In the genomic region with DNA sequence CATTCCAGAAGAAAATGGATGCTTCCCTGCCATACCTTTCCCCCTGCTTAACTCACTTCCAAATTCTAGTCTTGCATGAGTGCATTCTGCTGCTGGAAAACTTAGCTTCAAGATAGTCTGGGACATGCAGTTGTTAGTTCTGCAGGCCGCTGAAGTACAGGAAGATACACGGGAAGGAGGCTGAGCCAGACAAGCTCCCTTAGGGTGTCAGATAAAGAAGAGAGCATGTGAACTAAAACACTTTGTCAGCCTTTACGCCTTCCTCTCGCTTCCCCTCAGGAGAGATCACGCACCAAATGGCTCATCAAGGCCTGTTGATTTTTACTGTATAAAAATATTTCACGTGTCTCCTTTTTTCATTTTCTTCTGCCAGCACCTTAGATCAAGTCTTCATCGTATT, we compare ENCODE assay signal across 35 cellular contexts.
DNase-seq lines count a peak whose midpoint lies in the region; ATAC-seq, FAIRE-seq and TF ChIP-seq lines count a peak whose summit lies in the region.
"Had no signal": no experiment of that assay in that cellular context is flagged by ENCODE, and none has a peak within 500 bp of the region (broad histone marks: within the 10 kb centered on the region; RNA-seq: fewer than 3 reads in every experiment).

No MANE protein-coding gene starts in this region.

- no peak overlapping the region for H2AK5ac ChIP-seq in mesendoderm (ENCODE audit: low read length)

- no peak overlapping the region for H3K9ac ChIP-seq in mesendoderm (ENCODE audit: low read length)
- H3K9ac ChIP-seq in smooth muscle cell (ENCODE audit: low read depth): no peak overlapping the region
- H3K9ac ChIP-seq: BLaER1; BLaER1 treated with 17β-estradiol and CSF1 and Interleukin-3, amounts not matched to agents 10 nM and 100 nM had no signal

- H4K20me1 ChIP-seq in GM23338 (replicated peaks; ENCODE audit: insufficient read depth) (no peaks in the 10 kb centered on the region), smooth muscle cell (ENCODE audit: low read depth) (no peaks in the 10 kb centered on the region)
- H4K20me1 ChIP-seq: BLaER1; BLaER1 treated with 17β-estradiol and CSF1 and Interleukin-3, amounts not matched to agents 10 nM and 100 nM had no signal

- DNase-seq in GM23338 (ENCODE audit: low spot score): no peak
- DNase-seq in mesendoderm: peak; percentile 70
- DNase-seq in urothelium cell line (ENCODE audit: low spot score): no peak
- no peak for DNase-seq in smooth muscle cell (lab: John Stamatoyannopoulos, UW; ENCODE audit: unreplicated experiment)
- DNase-seq in activated T-helper 1 cell treated with anti-CD3 and anti-CD28 coated beads, Interleukin-12 subunit alpha, Interleukin-12 subunit beta, Interleukin-2, Interleukin-4 antibody, amounts not matched to agents 30 ng/mL and 10 ng/mL and 1 ng/mL, durations not matched to agents 14 hours and 24 hours and 36 hours (ENCODE audit: low spot score): no peak
- DNase-seq: 8988T; ACHN; AML-193; BE2C; C1 segment of cervical spinal cord; Caco-2; Calu3; CD4-positive, alpha-beta memory T cell; CD4-positive, alpha-beta T cell; CD4-positive, CD25-positive, alpha-beta regulatory T cell; CD8-positive, alpha-beta memory T cell; CD8-positive, alpha-beta T cell; COR-L47; DMS 273 treated with DMSO at 0.1 percent for 48 hours; DMS153; DMS53; DMS79; DMS79 treated with DMSO at 0.1 percent for 48 hours; DND-41; EL had no signal

- H3K4me1 ChIP-seq in GM23338 (ENCODE audit: insufficient read depth) (0 out of 2 replicates have a peak, but pooled peaks cover 6% of the 10 kb centered on the region), mesendoderm (ENCODE audit: control insufficient read depth, low read depth, low read length) (peaks cover 4% of the 10 kb centered on the region), smooth muscle cell (ENCODE audit: low read depth) (peaks cover 7% of the 10 kb centered on the region)
- H3K4me1 ChIP-seq: A549; BE2C; BLaER1; BLaER1 treated with 17β-estradiol and CSF1 and Interleukin-3, amounts not matched to agents 10 nM and 100 nM; Caco-2 had no signal

- no peaks in the 10 kb centered on the region for H3K79me1 ChIP-seq in mesendoderm (ENCODE audit: low read length)

- intact Hi-C loops in activated T-helper 1 cell treated with anti-CD3 and anti-CD28 coated beads, Interleukin-12 subunit alpha, Interleukin-12 subunit beta, Interleukin-2, Interleukin-4 antibody, amounts not matched to agents 30 ng/mL and 10 ng/mL and 1 ng/mL, durations not matched to agents 14 hours and 24 hours and 36 hours (cut with micrococcal nuclease): no loop called here

- H3F3A ChIP-seq in GM23338 (replicated peaks; ENCODE audit: low read depth): no peaks in the 10 kb centered on the region
- no peaks in the 10 kb centered on the region for H3F3A ChIP-seq in smooth muscle cell (ENCODE audit: low read depth)

- no peak overlapping the region for H3K4ac ChIP-seq in mesendoderm (ENCODE audit: low read depth, low read length)

- peak; percentile 17 for FAIRE-seq in urothelium cell line (lab: Jason Lieb, UNC)
- FAIRE-seq: A204.1, A549, D721Med had no signal

- H3K9me2 ChIP-seq in GM23338 (ENCODE audit: insufficient read depth): no peaks in the 10 kb centered on the region

- peak overlapping the region; percentile 78; the same call in 1 of the 2 replicates for H2AFZ ChIP-seq in GM23338
- H2AFZ ChIP-seq in smooth muscle cell (ENCODE audit: low read depth): no peak overlapping the region

- H3K27me3 ChIP-seq in GM23338 (ENCODE audit: insufficient read depth) (no peaks in the 10 kb centered on the region), mesendoderm (ENCODE audit: insufficient read depth, low read length, poor library complexity) (no peaks in the 10 kb centered on the region), smooth muscle cell (ENCODE audit: low read depth) (no peaks in the 10 kb centered on the region)
- H3K27me3 ChIP-seq: BE2C; BLaER1; BLaER1 treated with 17β-estradiol and CSF1 and Interleukin-3, amounts not matched to agents 10 nM and 100 nM had no signal

- H3K23ac ChIP-seq in mesendoderm (ENCODE audit: low read length): no peak overlapping the region

- no peak overlapping the region for H2BK120ac ChIP-seq in mesendoderm (ENCODE audit: low read depth, low read length)

- no peak overlapping the region for H3K27ac ChIP-seq in GM23338 (ENCODE audit: low read depth)
- no peak overlapping the region for H3K27ac ChIP-seq in mesendoderm (ENCODE audit: low read depth, low read length)
- no peak overlapping the region for H3K27ac ChIP-seq in smooth muscle cell (ENCODE audit: low read depth)
- H3K27ac ChIP-seq: 22Rv1; A549; BLaER1; BLaER1 treated with 17β-estradiol and CSF1 and Interleukin-3, amounts not matched to agents 10 nM and 100 nM; C4-2B had no signal

- H3K36me3 ChIP-seq in GM23338 (ENCODE audit: insufficient read depth) (no peaks in the 10 kb centered on the region), mesendoderm (ENCODE audit: control insufficient read depth, insufficient read depth, low read length) (no peaks in the 10 kb centered on the region), smooth muscle cell (ENCODE audit: low read depth) (no peaks in the 10 kb centered on the region)
- H3K36me3 ChIP-seq: BE2C; BLaER1; BLaER1 treated with 17β-estradiol and CSF1 and Interleukin-3, amounts not matched to agents 10 nM and 100 nM had no signal

- H3K56ac ChIP-seq in mesendoderm (ENCODE audit: low read length): peak overlapping the region; percentile 40

- ATAC-seq in GM23338: no peak
- ATAC-seq in GM21529 (IDR thresholded peaks at IDR 0.05; ENCODE audit: unreplicated experiment): no peak
- ATAC-seq: A549; CD8-positive, alpha-beta T cell had no signal

- H3K9me3 Mint-ChIP-seq in GM23338: no peaks in the 10 kb centered on the region
- no peaks in the 10 kb centered on the region for H3K9me3 Mint-ChIP-seq in activated T-helper 1 cell treated with anti-CD3 and anti-CD28 coated beads, Interleukin-12 subunit alpha, Interleukin-12 subunit beta, Interleukin-2, Interleukin-4 antibody, amounts not matched to agents 30 ng/mL and 10 ng/mL and 1 ng/mL, durations not matched to agents 14 hours and 24 hours and 36 hours

- H3K4me2 ChIP-seq in GM23338 (no peak overlapping the region), mesendoderm (ENCODE audit: low read length) (no peak overlapping the region), smooth muscle cell (no peak overlapping the region)
- H3K4me2 ChIP-seq: A549; BLaER1; BLaER1 treated with 17β-estradiol and CSF1 and Interleukin-3, amounts not matched to agents 10 nM and 100 nM had no signal

- H4K5ac ChIP-seq in mesendoderm (ENCODE audit: low read length): no peak overlapping the region

- H3K4me1 Mint-ChIP-seq in GM23338: peaks cover 21% of the 10 kb centered on the region
- H3K4me1 Mint-ChIP-seq in activated T-helper 1 cell treated with anti-CD3 and anti-CD28 coated beads, Interleukin-12 subunit alpha, Interleukin-12 subunit beta, Interleukin-2, Interleukin-4 antibody, amounts not matched to agents 30 ng/mL and 10 ng/mL and 1 ng/mL, durations not matched to agents 14 hours and 24 hours and 36 hours (ENCODE audit: low read depth): no peaks in the 10 kb centered on the region
- H3K4me1 Mint-ChIP-seq: B cell; CD14-positive monocyte; CD4-positive, alpha-beta memory T cell; CD4-positive, CD25-positive, alpha-beta regulatory T cell; CD8-positive, alpha-beta memory T cell had no signal

- H3K27ac Mint-ChIP-seq in GM23338: no peak overlapping the region
- no peak overlapping the region for H3K27ac Mint-ChIP-seq in activated T-helper 1 cell treated with anti-CD3 and anti-CD28 coated beads, Interleukin-12 subunit alpha, Interleukin-12 subunit beta, Interleukin-2, Interleukin-4 antibody, amounts not matched to agents 30 ng/mL and 10 ng/mL and 1 ng/mL, durations not matched to agents 14 hours and 24 hours and 36 hours
- H3K27ac Mint-ChIP-seq: B cell; CD14-positive monocyte; CD4-positive, alpha-beta memory T cell; CD4-positive, alpha-beta T cell; CD4-positive, CD25-positive, alpha-beta regulatory T cell; CD8-positive, alpha-beta memory T cell; CD8-positive, alpha-beta T cell had no signal

- no peaks in the 10 kb centered on the region for H3K9me3 ChIP-seq in smooth muscle cell (replicated peaks; ENCODE audit: low read depth)
- H3K9me3 ChIP-seq: A549; BE2C; BLaER1; BLaER1 treated with 17β-estradiol and CSF1 and Interleukin-3, amounts not matched to agents 10 nM and 100 nM; Caco-2 had no signal

- H4K8ac ChIP-seq in mesendoderm (ENCODE audit: low read depth, low read length): no peak overlapping the region

- peaks cover 6% of the 10 kb centered on the region for H3K27me3 Mint-ChIP-seq in GM23338 (ENCODE audit: insufficient read depth, low read depth, poor library complexity)
- no peaks in the 10 kb centered on the region for H3K27me3 Mint-ChIP-seq in activated T-helper 1 cell treated with anti-CD3 and anti-CD28 coated beads, Interleukin-12 subunit alpha, Interleukin-12 subunit beta, Interleukin-2, Interleukin-4 antibody, amounts not matched to agents 30 ng/mL and 10 ng/mL and 1 ng/mL, durations not matched to agents 14 hours and 24 hours and 36 hours (ENCODE audit: insufficient read depth)
- H3K27me3 Mint-ChIP-seq: B cell; CD4-positive, alpha-beta memory T cell; CD4-positive, alpha-beta T cell; CD4-positive, CD25-positive, alpha-beta regulatory T cell; CD8-positive, alpha-beta memory T cell had no signal

- H3K4me3 ChIP-seq in GM23338 (no peak overlapping the region), mesendoderm (ENCODE audit: low read length) (no peak overlapping the region), smooth muscle cell (no peak overlapping the region)
- H3K4me3 ChIP-seq: A549; BLaER1; BLaER1 treated with 17β-estradiol and CSF1 and Interleukin-3, amounts not matched to agents 10 nM and 100 nM had no signal

- H3K4me3 Mint-ChIP-seq in GM23338: no peak overlapping the region
- H3K4me3 Mint-ChIP-seq in activated T-helper 1 cell treated with anti-CD3 and anti-CD28 coated beads, Interleukin-12 subunit alpha, Interleukin-12 subunit beta, Interleukin-2, Interleukin-4 antibody, amounts not matched to agents 30 ng/mL and 10 ng/mL and 1 ng/mL, durations not matched to agents 14 hours and 24 hours and 36 hours: no peak overlapping the region
- H3K4me3 Mint-ChIP-seq: B cell; CD14-positive monocyte; CD4-positive, alpha-beta memory T cell; CD4-positive, alpha-beta T cell; CD4-positive, CD25-positive, alpha-beta regulatory T cell; CD8-positive, alpha-beta T cell had no signal

- no peak for TF ChIP-seq CTCF in GM23338 (conservative IDR thresholded peaks at IDR 0.05; ENCODE audit: low read depth in 2 of 2)
- TF ChIP-seq CTCF in smooth muscle cell (IDR thresholded peaks at IDR 0.05; ENCODE audit: borderline replicate concordance, insufficient read depth, poor library complexity, severe bottlenecking): no peak

- H3K18ac ChIP-seq in mesendoderm (ENCODE audit: low read length): no peak overlapping the region

- no peak overlapping the region for H2BK15ac ChIP-seq in mesendoderm (replicated peaks; ENCODE audit: low read depth)

- peak overlapping the region; percentile 59 for H2BK5ac ChIP-seq in mesendoderm (ENCODE audit: low read length)

- no peaks in the 10 kb centered on the region for H3K36me3 Mint-ChIP-seq in GM23338 (ENCODE audit: low read depth)
- H3K36me3 Mint-ChIP-seq in activated T-helper 1 cell treated with anti-CD3 and anti-CD28 coated beads, Interleukin-12 subunit alpha, Interleukin-12 subunit beta, Interleukin-2, Interleukin-4 antibody, amounts not matched to agents 30 ng/mL and 10 ng/mL and 1 ng/mL, durations not matched to agents 14 hours and 24 hours and 36 hours (ENCODE audit: low read depth): no peaks in the 10 kb centered on the region
- H3K36me3 Mint-ChIP-seq: CD14-positive monocyte; CD4-positive, alpha-beta memory T cell; CD4-positive, CD25-positive, alpha-beta regulatory T cell; CD8-positive, alpha-beta memory T cell; CD8-positive, alpha-beta T cell had no signal

- WGBS in mesendoderm (ENCODE audit: extremely low coverage, insufficient coverage, low lambda C conversion rate): no CpG with 5 or more reads among the region's 7 CpGs
- 92% methylated on average over 7 of the region's 7 CpGs for WGBS in smooth muscle cell (ENCODE audit: low lambda C conversion rate)

- H3K79me2 ChIP-seq in GM23338 (replicated peaks; ENCODE audit: insufficient read depth): no peaks in the 10 kb centered on the region
- no peaks in the 10 kb centered on the region for H3K79me2 ChIP-seq in mesendoderm (ENCODE audit: control insufficient read depth, insufficient read depth, low read length)
- H3K79me2 ChIP-seq in smooth muscle cell (ENCODE audit: low read depth): no peaks in the 10 kb centered on the region
